In genomic region chr11:117825538-117826359, GRCh38 we compare ENCODE assay signal across 1 cellular context.
A peak's percentile ranks its signal among the peaks of the same experiment; 100 is the strongest.
TF ChIP-seq lines count a peak whose summit lies in the region.

No MANE protein-coding gene starts in this region.

TF ChIP-seq in HepG2, 621 proteins besides CTCF, POLR2A, EP300 and RAD21:
- TF ChIP-seq NRL (CRISPR knock-in tag; IDR thresholded peaks at IDR 0.05; ENCODE audit: borderline replicate concordance), result no peak
- TF ChIP-seq ZNF232 (CRISPR knock-in tag; IDR thresholded peaks at IDR 0.05; ENCODE audit: borderline replicate concordance), result no peak
- TF ChIP-seq ZMYM3 (CRISPR knock-in tag; IDR thresholded peaks at IDR 0.05), result peak; percentile 34; the same call in 1 of the 2 replicates
- peak; percentile 38; the same call in 1 of the 2 replicates for TF ChIP-seq KDM1A (CRISPR knock-in tag; IDR thresholded peaks at IDR 0.05)
- TF ChIP-seq ZNF629 (CRISPR knock-in tag; conservative IDR thresholded peaks at IDR 0.05), result peak; percentile 96
- TF ChIP-seq SOX13 (IDR thresholded peaks at IDR 0.05), result no peak
- TF ChIP-seq SOX13 (CRISPR knock-in tag; conservative IDR thresholded peaks at IDR 0.05 in 1 of 2, IDR thresholded peaks at IDR 0.05 in 1 of 2), result no peak
- TF ChIP-seq GATAD2A (CRISPR knock-in tag; IDR thresholded peaks at IDR 0.05), result no peak
- TF ChIP-seq ZSCAN31 (CRISPR knock-in tag; IDR thresholded peaks at IDR 0.05; ENCODE audit: low read depth), result no peak
- peak; percentile 97 for TF ChIP-seq ZNF768 (CRISPR knock-in tag; IDR thresholded peaks at IDR 0.05)
- TF ChIP-seq ZNF572 (CRISPR knock-in tag; IDR thresholded peaks at IDR 0.05), result 0 out of 2 replicates have a peak, but pooled peaks have one; percentile 32
- no peak for TF ChIP-seq CREM (IDR thresholded peaks at IDR 0.05)
- no peak for TF ChIP-seq CREM (CRISPR knock-in tag; IDR thresholded peaks at IDR 0.05)
- TF ChIP-seq HDAC1 (CRISPR knock-in tag; IDR thresholded peaks at IDR 0.05), result no peak
